20 cellular contexts compared by ENCODE assay signal in the genomic region with DNA sequence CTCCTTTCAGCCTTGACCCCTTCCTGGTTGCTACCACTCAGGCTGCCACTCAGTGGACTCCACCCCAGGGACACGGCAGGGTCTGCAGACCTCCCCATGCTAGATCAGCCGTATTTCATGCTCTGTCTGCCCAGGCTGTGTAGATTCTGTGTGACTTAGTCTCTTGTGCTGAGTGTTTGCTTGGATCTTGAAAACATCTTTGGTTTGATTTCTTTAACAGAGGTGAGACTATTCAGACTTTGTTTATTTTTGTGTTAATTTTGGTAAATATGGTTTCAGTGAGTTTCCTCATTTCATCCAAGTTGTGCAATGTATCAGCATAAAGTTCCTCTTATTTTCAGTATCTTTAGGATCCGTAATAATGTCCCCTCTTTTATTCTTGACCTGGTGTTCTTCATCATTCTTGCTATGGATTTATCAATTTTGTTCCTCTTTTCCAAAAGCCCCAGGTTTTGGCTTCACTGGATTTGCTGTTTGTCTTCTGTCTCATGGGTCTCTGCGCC. TPM values are rescaled to one million over a fixed set of nuclear protein-coding genes. Genes with fewer than 3 reads are reported as not detected.
A peak's percentile ranks its signal among the peaks of the same experiment; 100 is the strongest.
DNase-seq lines count a peak whose midpoint lies in the region; ATAC-seq, FAIRE-seq and TF ChIP-seq lines count a peak whose summit lies in the region.
"Had no signal": no experiment of that assay in that cellular context is flagged by ENCODE, and none has a peak within 500 bp of the region (broad histone marks: within the 10 kb centered on the region; RNA-seq: fewer than 3 reads in every experiment).

No MANE protein-coding gene starts in this region.

- peak overlapping the region in 10 of 11 experiments; percentile 4 to 89 (median 63); a peak in 18 of 22 replicates for H3K4me2 ChIP-seq in BLaER1 treated with 17β-estradiol and CSF1 and Interleukin-3, amounts not matched to agents 10 nM and 100 nM
- H3K4me2 ChIP-seq in GM23338 (no peak overlapping the region), K562 (ENCODE audit: insufficient read depth, low read length) (no peak overlapping the region)
- H3K4me2 ChIP-seq: BLaER1, KMS-11 had no signal

- CTCF ChIA-PET in K562 (lab: Yijun Ruan, JAX; ENCODE audit: low intra/inter-chr PET ratio): no interaction called here
- CTCF ChIA-PET in CD4-positive, alpha-beta memory T cell (lab: Charles Lee; ENCODE audit: partially characterized antibody): no interaction called here

- no peak for ATAC-seq in GM23338
- no peak for ATAC-seq in K562
- ATAC-seq: GM12878, HCT116 had no signal

- H3K4me1 ChIP-seq in BLaER1 treated with 17β-estradiol and CSF1 and Interleukin-3, amounts not matched to agents 10 nM and 100 nM: peaks cover 29 to 68% (median 44%) of the 10 kb centered on the region in 10 experiments
- H3K4me1 ChIP-seq in GM23338 (ENCODE audit: insufficient read depth): no peaks in the 10 kb centered on the region
- H3K4me1 ChIP-seq in K562 (replicated peaks in 1 of 2; ENCODE audit: control insufficient read depth in 2 of 2, insufficient read depth in 2 of 2, low read length in 2 of 2): peaks cover 0 to 10% of the 10 kb centered on the region in 2 experiments; a peak in 2 of 5 replicates
- H3K4me1 ChIP-seq in sigmoid colon: no peaks in the 10 kb centered on the region
- no peaks in the 10 kb centered on the region for H3K4me1 ChIP-seq in CD4-positive, alpha-beta memory T cell (ENCODE audit: insufficient read depth, low read length)
- H3K4me1 ChIP-seq: SJCRH30 had no signal

- no peak for TF ChIP-seq CTCF in GM23338 (conservative IDR thresholded peaks at IDR 0.05; ENCODE audit: low read depth in 2 of 2)
- no peak for TF ChIP-seq CTCF in K562 (IDR thresholded peaks at IDR 0.05 in 2 of 3, conservative IDR thresholded peaks at IDR 0.05 in 1 of 3; ENCODE audit: insufficient read depth in 2 of 3, low read depth in 1 of 3, low read length in 3 of 3)
- no peak for TF ChIP-seq CTCF in sigmoid colon (IDR thresholded peaks at IDR 0.05)

- H4K20me1 ChIP-seq in BLaER1 treated with 17β-estradiol and CSF1 and Interleukin-3, amounts not matched to agents 10 nM and 100 nM: peaks cover 0 to 13% (median 0%) of the 10 kb centered on the region in 11 experiments; a peak in 4 of 22 replicates
- H4K20me1 ChIP-seq in GM23338 (replicated peaks; ENCODE audit: insufficient read depth) (no peaks in the 10 kb centered on the region), K562 (replicated peaks; ENCODE audit: control insufficient read depth, insufficient read depth, low read length) (no peaks in the 10 kb centered on the region)

- H3K27ac ChIP-seq in BLaER1 treated with 17β-estradiol and CSF1 and Interleukin-3, amounts not matched to agents 10 nM and 100 nM: peak overlapping the region in 6 of 11 experiments; percentile 9 to 70 (median 58); a peak in 9 of 22 replicates
- H3K27ac ChIP-seq in GM23338 (ENCODE audit: low read depth): no peak overlapping the region
- no peak overlapping the region for H3K27ac ChIP-seq in K562 (ENCODE audit: extremely low read depth, low read depth, low read length)
- H3K27ac ChIP-seq in sigmoid colon: no peak overlapping the region
- no peak overlapping the region for H3K27ac ChIP-seq in CD4-positive, alpha-beta memory T cell (ENCODE audit: low read depth, low read length)
- H3K27ac ChIP-seq: BLaER1, HL-60, KMS-11, SJCRH30 had no signal

- BruUV-seq in K562 (replicated peaks; lab: Mats Ljungman, UMichigan): no TSS peak

- FAIRE-seq in K562 (lab: Jason Lieb, UNC): no peak
- FAIRE-seq: GM12878 had no signal

- no peaks in the 10 kb centered on the region for H3K79me2 ChIP-seq in GM23338 (replicated peaks; ENCODE audit: insufficient read depth)
- no peaks in the 10 kb centered on the region for H3K79me2 ChIP-seq in K562 (ENCODE audit: control insufficient read depth, insufficient read depth, low read length)

- peaks cover 3% of the 10 kb centered on the region for H3K27me3 Mint-ChIP-seq in GM23338 (ENCODE audit: insufficient read depth, low read depth, poor library complexity)
- H3K27me3 Mint-ChIP-seq in CD4-positive, alpha-beta memory T cell: no peaks in the 10 kb centered on the region

- intact Hi-C loops in K562 (cut with micrococcal nuclease) (no loop called here), sigmoid colon (cut with DNase I) (no loop called here)
- intact Hi-C loops in CD4-positive, alpha-beta memory T cell (cut with micrococcal nuclease): no loop called here

- peak overlapping the region; percentile 76 for H2AFZ ChIP-seq in GM23338
- H2AFZ ChIP-seq in K562 (ENCODE audit: low read depth, low read length): peak overlapping the region; percentile 72; the same call in 1 of the 2 replicates

- H3K27ac Mint-ChIP-seq in GM23338: no peak overlapping the region
- no peak overlapping the region for H3K27ac Mint-ChIP-seq in CD4-positive, alpha-beta memory T cell

- DNase-seq in GM23338 (ENCODE audit: low spot score) (no peak), K562 (ENCODE audit: extremely low read depth in 1 of 4, low spot score in 3 of 4) (no peak), sigmoid colon (peak; percentile 40), cerebellar nuclear complex (lab: John Stamatoyannopoulos, UW) (no peak), GM19238 (ENCODE audit: insufficient read length, low spot score) (no peak)
- no peak for DNase-seq in CD4-positive, alpha-beta memory T cell
- DNase-seq: DMS79, MG63, NCI-H1436, NCI-H2081, NCI-H510A treated with DMSO at 0.1 percent for 48 hours, OCI-M1, RPMI8226, SJCRH30 had no signal

- no peak for TF ChIP-seq RAD21 in K562 (CRISPR knock-in tag; conservative IDR thresholded peaks at IDR 0.05 in 1 of 2, IDR thresholded peaks at IDR 0.05 in 1 of 2)

- H3K4me3 ChIP-seq in BLaER1 treated with 17β-estradiol and CSF1 and Interleukin-3, amounts not matched to agents 10 nM and 100 nM: no peak overlapping the region
- no peak overlapping the region for H3K4me3 ChIP-seq in GM23338
- no peak overlapping the region for H3K4me3 ChIP-seq in K562
- H3K4me3 ChIP-seq in sigmoid colon: no peak overlapping the region
- H3K4me3 ChIP-seq in CD4-positive, alpha-beta memory T cell (ENCODE audit: low read length in 2 of 2): no peak overlapping the region
- H3K4me3 ChIP-seq: BLaER1, GM12878, MG63, SJCRH30 had no signal

- no peaks in the 10 kb centered on the region for H3F3A ChIP-seq in GM23338 (replicated peaks; ENCODE audit: low read depth)

- peaks cover 0 to 25% (median 9%) of the 10 kb centered on the region in 11 experiments; a peak in 15 of 22 replicates for H3K27me3 ChIP-seq in BLaER1 treated with 17β-estradiol and CSF1 and Interleukin-3, amounts not matched to agents 10 nM and 100 nM
- H3K27me3 ChIP-seq in GM23338 (ENCODE audit: insufficient read depth): no peaks in the 10 kb centered on the region
- H3K27me3 ChIP-seq in K562 (ENCODE audit: control insufficient read depth in 2 of 2, insufficient read depth in 2 of 2, low read length in 2 of 2): peaks cover 1 to 42% of the 10 kb centered on the region in 2 experiments; a peak in 3 of 5 replicates
- H3K27me3 ChIP-seq in sigmoid colon: no peaks in the 10 kb centered on the region
- no peaks in the 10 kb centered on the region for H3K27me3 ChIP-seq in CD4-positive, alpha-beta memory T cell (ENCODE audit: insufficient read depth, low read length)
- H3K27me3 ChIP-seq: MG63, SJCRH30 had no signal

- H3K9me1 ChIP-seq in K562 (ENCODE audit: control insufficient read depth, insufficient read depth, low read length): no peaks in the 10 kb centered on the region

- in situ Hi-C loops in K562 (cut with MboI): no loop called here

- no peaks in the 10 kb centered on the region for H3K9me2 ChIP-seq in GM23338 (ENCODE audit: insufficient read depth)

- no peaks in the 10 kb centered on the region for H3K9me3 Mint-ChIP-seq in GM23338
- H3K9me3 Mint-ChIP-seq in CD4-positive, alpha-beta memory T cell: no peaks in the 10 kb centered on the region

- H3K36me3 ChIP-seq in BLaER1 treated with 17β-estradiol and CSF1 and Interleukin-3, amounts not matched to agents 10 nM and 100 nM: no peaks in the 10 kb centered on the region
- no peaks in the 10 kb centered on the region for H3K36me3 ChIP-seq in GM23338 (ENCODE audit: insufficient read depth)
- H3K36me3 ChIP-seq in K562 (ENCODE audit: control insufficient read depth, insufficient read depth, low read length): no peaks in the 10 kb centered on the region
- no peaks in the 10 kb centered on the region for H3K36me3 ChIP-seq in sigmoid colon
- H3K36me3 ChIP-seq in CD4-positive, alpha-beta memory T cell (ENCODE audit: insufficient read depth, low read length): no peaks in the 10 kb centered on the region
- H3K36me3 ChIP-seq: BLaER1, MG63, SJCRH30 had no signal

- peaks cover 3% of the 10 kb centered on the region; the same call in 2 of the 3 replicates for H3K36me3 Mint-ChIP-seq in GM23338 (ENCODE audit: low read depth)
- H3K36me3 Mint-ChIP-seq in CD4-positive, alpha-beta memory T cell: no peaks in the 10 kb centered on the region

- 29% methylated on average over 2 of the region's 4 CpGs for WGBS in K562 (ENCODE audit: insufficient coverage, low coverage, missing lambda C conversion rate)
- WGBS in sigmoid colon, 2 donors: 83 to 87% methylated on average over 4 of the region's 4 CpGs

- TF ChIP-seq EP300 in K562 (IDR thresholded peaks at IDR 0.05; ENCODE audit: low read length) (no peak), sigmoid colon (IDR thresholded peaks at IDR 0.05) (no peak)

- POLR2A ChIA-PET in K562 (lab: Yijun Ruan, JAX): no interaction called here
- POLR2A ChIA-PET in CD4-positive, alpha-beta memory T cell (lab: Charles Lee; ENCODE audit: partially characterized antibody): no interaction called here

- H3K9ac ChIP-seq in BLaER1 treated with 17β-estradiol and CSF1 and Interleukin-3, amounts not matched to agents 10 nM and 100 nM: peak overlapping the region in 3 of 11 experiments; percentile 17 to 46 (median 22); a peak in 4 of 22 replicates
- no peak overlapping the region for H3K9ac ChIP-seq in K562 (ENCODE audit: insufficient read depth in 1 of 2, low read depth in 2 of 2, low read length in 2 of 2)
- H3K9ac ChIP-seq: BLaER1, KMS-11 had no signal

- H3K9me3 ChIP-seq in BLaER1 treated with 17β-estradiol and CSF1 and Interleukin-3, amounts not matched to agents 10 nM and 100 nM (replicated peaks in 1 of 11): peaks cover 0 to 15% (median 0%) of the 10 kb centered on the region in 11 experiments; a peak in 5 of 22 replicates
- H3K9me3 ChIP-seq in K562 (replicated peaks; ENCODE audit: control insufficient read depth, insufficient read depth, low read depth, low read length) (no peaks in the 10 kb centered on the region), sigmoid colon (no peaks in the 10 kb centered on the region)
- H3K9me3 ChIP-seq in CD4-positive, alpha-beta memory T cell (ENCODE audit: control insufficient read depth in 1 of 2, low read length in 2 of 2): no peaks in the 10 kb centered on the region
- H3K9me3 ChIP-seq: BLaER1, MG63, SJCRH30 had no signal

- H3K4me1 Mint-ChIP-seq in GM23338: peaks cover 8% of the 10 kb centered on the region
- H3K4me1 Mint-ChIP-seq in CD4-positive, alpha-beta memory T cell: peaks cover 2 to 5% (median 5%) of the 10 kb centered on the region in 4 donors

- H3K4me3 Mint-ChIP-seq in GM23338: no peak overlapping the region
- H3K4me3 Mint-ChIP-seq in CD4-positive, alpha-beta memory T cell: no peak overlapping the region

- TF ChIP-seq POLR2A in K562 (conservative IDR thresholded peaks at IDR 0.05): no peak
- no peak for TF ChIP-seq POLR2A in sigmoid colon (IDR thresholded peaks at IDR 0.05)

RNA-seq across cellular contexts. Expression of a gene that starts 21.2 kb away (rescaled TPM):
- 8.6 and 12.8 TPM in 2 replicates for total RNA-seq in GM23338 (2014; rRNA removed; shearing (Covaris generic))
- polyA plus RNA-seq in GM23338 (2016; fragmentation: Nextera tagmentation; extraction: Ambion mirVana) (2.2 and 2.3 TPM in 2 replicates), K562 (2011; rRNA removed) (1.2 and 1.7 TPM in 2 replicates), K562 (2014; fragmentation: Illumina TruSeq; extraction: Trizol) (0.24 and 1.2 TPM in 2 replicates), K562 (2014; fragmentation: Nextera tagmentation; extraction: Ambion mirVana) (under 1 TPM in 1 of 2 experiments, not detected in 1; 0.07 TPM), K562 (2014; rRNA removed) (3.3 and 4.3 TPM in 2 replicates), sigmoid colon (10 to 100 TPM; 27.0 to 50.8 (median 28.2) TPM)
- 1.1 and 5.8 TPM in 2 replicates for total RNA-seq in K562 (2011; cell fraction: chromatin; rRNA removed; ENCODE audit: low replicate concordance)
- 5.5 and 6.5 TPM in 2 replicates for total RNA-seq in K562 (2011; cell fraction: nucleolus; rRNA removed)
- 3.1 and 3.2 TPM in 2 replicates for total RNA-seq in K562 (2011; cell fraction: nucleoplasm; rRNA removed)
- total RNA-seq in K562 (2014; rRNA removed) (7.5 and 10.4 TPM in 2 replicates), K562 (2014; rRNA removed; fragmentation: Illumina TruSeq; extraction: Trizol) (0.64 and 0.80 TPM in 2 replicates), K562 (2015; rRNA removed; fragmentation: Illumina TruSeq; extraction: Trizol) (2.0 and 2.7 TPM in 2 replicates), K562 (2021) (9.2 and 9.8 TPM in 2 replicates), sigmoid colon (10 to 100 TPM in 1 of 4 donors, 1 to 10 TPM in 3; 7.7 to 10.2 (median 9.3) TPM)
- 2.3 and 7.4 TPM in 2 replicates for polyA plus RNA-seq in K562 (2011; cell fraction: cytosol; rRNA removed)
- polyA plus RNA-seq in K562 (2011; cell fraction: nucleus; rRNA removed): 3.1 and 5.8 TPM in 2 replicates
- 3.8 and 4.8 TPM in 2 replicates for polyA plus RNA-seq in K562 (2012)
- polyA minus RNA-seq in K562 (2011; rRNA and poly(A)+ RNA removed): 0.57 and 1.3 TPM in 2 replicates
- polyA minus RNA-seq in K562 (2011; cell fraction: cytosol; rRNA and poly(A)+ RNA removed): 2.9 and 4.0 TPM in 2 replicates
- 2.0 and 2.8 TPM in 2 replicates for polyA minus RNA-seq in K562 (2011; cell fraction: nucleus; rRNA and poly(A)+ RNA removed)
- total RNA-seq in CD4-positive, alpha-beta memory T cell: 1 to 10 TPM; 9.4 to 9.9 TPM
- polyA plus RNA-seq in CD4-positive, alpha-beta memory T cell: 1 to 10 TPM in 1 of 2 donors, under 1 TPM in 1; 0.92 to 3.2 TPM

RNA-seq across cellular contexts. Expression of a gene that starts 43.9 kb away (rescaled TPM):
- total RNA-seq in GM23338 (2014; rRNA removed; shearing (Covaris generic)): 3.1 and 3.5 TPM in 2 replicates
- polyA plus RNA-seq in GM23338 (2016; fragmentation: Nextera tagmentation; extraction: Ambion mirVana) (2.2 and 2.9 TPM in 2 replicates), K562 (2011; rRNA removed) (2.2 and 2.3 TPM in 2 replicates), K562 (2014; fragmentation: Illumina TruSeq; extraction: Trizol) (1.4 and 2.6 TPM in 2 replicates), K562 (2014; fragmentation: Nextera tagmentation; extraction: Ambion mirVana) (under 1 TPM; 0.10 to 0.38 TPM), K562 (2014; rRNA removed) (1.7 and 2.7 TPM in 2 replicates), sigmoid colon (1 to 10 TPM; 1.4 to 6.2 (median 1.8) TPM)
- total RNA-seq in K562 (2011; cell fraction: chromatin; rRNA removed; ENCODE audit: low replicate concordance): 8.1 and 11.5 TPM in 2 replicates
- 4.9 and 5.3 TPM in 2 replicates for total RNA-seq in K562 (2011; cell fraction: nucleolus; rRNA removed)
- 4.6 and 5.2 TPM in 2 replicates for total RNA-seq in K562 (2011; cell fraction: nucleoplasm; rRNA removed)
- total RNA-seq in K562 (2014; rRNA removed) (1.00 and 2.2 TPM in 2 replicates), K562 (2014; rRNA removed; fragmentation: Illumina TruSeq; extraction: Trizol) (1.3 and 1.5 TPM in 2 replicates), K562 (2015; rRNA removed; fragmentation: Illumina TruSeq; extraction: Trizol) (1.2 and 1.3 TPM in 2 replicates), K562 (2021) (2.3 TPM in 2 replicates), sigmoid colon (10 to 100 TPM in 1 of 4 donors, 1 to 10 TPM in 3; 6.1 to 15.5 (median 8.1) TPM)
- polyA plus RNA-seq in K562 (2011; cell fraction: cytosol; rRNA removed): 1.8 and 2.2 TPM in 2 replicates
- polyA plus RNA-seq in K562 (2011; cell fraction: nucleus; rRNA removed): 7.7 and 13.9 TPM in 2 replicates
- polyA plus RNA-seq in K562 (2012): 1.8 and 5.9 TPM in 2 replicates
- polyA minus RNA-seq in K562 (2011; rRNA and poly(A)+ RNA removed): 0.93 and 1.4 TPM in 2 replicates
- polyA minus RNA-seq in K562 (2011; cell fraction: cytosol; rRNA and poly(A)+ RNA removed): 0.86 TPM in 1 of 2 replicates, not detected in the other
- polyA minus RNA-seq in K562 (2011; cell fraction: nucleus; rRNA and poly(A)+ RNA removed): 2.7 and 3.3 TPM in 2 replicates
- 1 to 10 TPM; 3.7 to 3.8 TPM for total RNA-seq in CD4-positive, alpha-beta memory T cell
- 1 to 10 TPM in 1 of 2 donors, under 1 TPM in 1; 0.90 to 2.3 TPM for polyA plus RNA-seq in CD4-positive, alpha-beta memory T cell

Comparison
In these comparisons a context has a peak if more than half of its experiments do, and no peak if none do; other contexts are left out.
1. H3K27ac ChIP-seq: peak in BLaER1 treated with 17β-estradiol and CSF1 and Interleukin-3, amounts not matched to agents 10 nM and 100 nM (6 of 11); none in GM23338 (single experiment), K562 (single experiment), sigmoid colon (0 of 4) and CD4-positive, alpha-beta memory T cell (single experiment).
2. H3K4me2 ChIP-seq: peak in BLaER1 treated with 17β-estradiol and CSF1 and Interleukin-3, amounts not matched to agents 10 nM and 100 nM (10 of 11); none in GM23338 (single experiment) and K562 (single experiment).